In the genomic region with DNA sequence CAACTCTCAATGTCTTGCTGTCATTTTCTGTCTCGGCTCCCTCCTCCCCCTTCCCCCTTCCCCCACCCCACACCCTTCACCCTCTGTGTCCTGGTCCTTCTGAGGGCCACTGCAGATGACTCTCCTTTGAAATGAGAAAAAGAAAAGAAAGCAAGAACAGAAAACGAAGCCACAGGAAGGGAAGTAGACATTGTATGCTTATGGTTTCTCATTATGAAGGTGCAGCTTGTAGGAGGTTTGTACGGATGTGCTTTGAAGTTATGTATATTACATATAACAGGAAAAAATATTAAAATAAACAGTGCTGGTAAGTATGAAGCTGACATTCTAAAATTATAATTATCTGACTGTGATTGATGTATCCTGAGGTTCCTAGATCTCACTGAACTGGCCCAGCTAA, we compare ENCODE assay signal across 24 cellular contexts.
"Had no signal": no experiment of that assay in that cellular context is flagged by ENCODE, and none has a peak within 500 bp of the region (broad histone marks: within the 10 kb centered on the region; RNA-seq: fewer than 3 reads in every experiment).

No MANE protein-coding gene starts in this region.

- H3K4me1 Mint-ChIP-seq: activated B cell treated with CpG ODN at 0.5 μM for 24 hours had no signal

- H3K36me3 Mint-ChIP-seq: activated CD4-positive, alpha-beta memory T cell treated with anti-CD3 and anti-CD28 coated beads for 36 hours; T-cell had no signal

- H3K27ac Mint-ChIP-seq: activated B cell treated with CpG ODN at 0.5 μM for 24 hours; activated CD4-positive, alpha-beta memory T cell treated with anti-CD3 and anti-CD28 coated beads for 36 hours; activated T-helper 2 cell treated with anti-CD3 and anti-CD28 coated beads, Interferon-gamma antibody, Interleukin-2, Interleukin-4, amounts not matched to agents 10 μg/mL and 5 μg/mL and 100 μg/mL, durations not matched to agents 14 hours and 24 hours and 36 hours had no signal

- H3K9me3 Mint-ChIP-seq: activated B cell treated with CpG ODN at 0.5 μM for 24 hours; activated CD4-positive, alpha-beta memory T cell treated with anti-CD3 and anti-CD28 coated beads for 36 hours; activated naive CD8-positive, alpha-beta T cell treated with anti-CD3 and anti-CD28 coated beads, Interleukin-2, amount 50 U/mL, for 24 hours; activated T-cell treated with anti-CD3 and anti-CD28 coated beads, Interleukin-2, amount 50 U/mL, for 4 hours; activated T-helper 2 cell treated with anti-CD3 and anti-CD28 coated beads, Interferon-gamma antibody, Interleukin-2, Interleukin-4, amounts not matched to agents 10 μg/mL and 5 μg/mL and 100 μg/mL, durations not matched to agents 14 hours and 24 hours and 36 hours; T-cell had no signal

- H3K4me3 Mint-ChIP-seq: activated B cell treated with CpG ODN at 0.5 μM for 24 hours; activated CD4-positive, alpha-beta memory T cell treated with anti-CD3 and anti-CD28 coated beads for 36 hours; activated naive CD8-positive, alpha-beta T cell treated with anti-CD3 and anti-CD28 coated beads, Interleukin-2, amount 50 U/mL, for 24 hours; activated T-cell treated with anti-CD3 and anti-CD28 coated beads, Interleukin-2, amount 50 U/mL, for 4 hours had no signal

- ATAC-seq: activated naive CD8-positive, alpha-beta T cell treated with anti-CD3 and anti-CD28 coated beads, Interleukin-2, amount 50 U/mL, for 24 hours; activated T-cell treated with anti-CD3 and anti-CD28 coated beads, Interleukin-2, amount 50 U/mL, for 4 hours; body of pancreas; Panc1; Right ventricle myocardium inferior had no signal

- DNase-seq: activated B cell treated with CpG ODN at 0.5 μM for 24 hours; activated CD4-positive, alpha-beta memory T cell treated with anti-CD3 and anti-CD28 coated beads for 36 hours; activated CD4-positive, alpha-beta T cell treated with anti-CD3 and anti-CD28 coated beads for 1 hour; activated naive CD4-positive, alpha-beta T cell; activated naive CD8-positive, alpha-beta T cell treated with anti-CD3 and anti-CD28 coated beads, Interleukin-2, amount 50 U/mL, for 24 hours; activated T-cell treated with anti-CD3 and anti-CD28 coated beads, Interleukin-2, amount 50 U/mL, for 4 hours; amniotic stem cell; body of pancreas; central memory CD4-positive, alpha-beta T cell; MG63; NCI-H1105 treated with DMSO at 0.1 percent for 48 hours; NCI-H1436 treated with DMSO at 0.1 percent for 48 hours; NCI-H187; NCI-H2081; NCI-H510A treated with DMSO at 0.1 percent for 48 hours; NCI-H69; NK-92 treated with Interleukin-12 subunit alpha and Interleukin-12 subunit beta, amount 100 ng/mL, for 24 hours; OCI-M1; RPMI8226; T-cell; T1000 had no signal
